In genomic region chr12:59196989-59197388, GRCh38 we compare ENCODE assay signal across 29 cellular contexts.
"Had no signal": no experiment of that assay in that cellular context is flagged by ENCODE, and none has a peak within 500 bp of the region (broad histone marks: within the 10 kb centered on the region; RNA-seq: fewer than 3 reads in every experiment).

No MANE protein-coding gene starts in this region.

- H3K4me3 ChIP-seq: adrenal gland, ascending aorta, body of pancreas, breast epithelium, cardiac muscle cell had no signal

- DNase-seq: activated effector memory CD4-positive, alpha-beta T cell treated with anti-CD3 and anti-CD28 coated beads, Interleukin-2, amount 50 U/mL, for 16 hours; activated effector memory CD4-positive, alpha-beta T cell treated with Interleukin-2 at 50 U/mL for 16 hours; activated gamma-delta T cell; activated gamma-delta T cell treated with Interleukin-2 at 50 U/mL for 16 hours; activated naive CD4-positive, alpha-beta T cell; activated naive CD4-positive, alpha-beta T cell treated with anti-CD3 and anti-CD28 coated beads for 36 hours; activated naive CD4-positive, alpha-beta T cell treated with anti-CD3 and anti-CD28 coated beads, Interleukin-2, amount 10 ng/mL, durations not matched to agents 7 days and 5 days; activated naive CD4-positive, alpha-beta T cell treated with anti-CD3 and anti-CD28 coated beads, Interleukin-2, amount 50 U/mL, for 16 hours; activated naive CD4-positive, alpha-beta T cell treated with Interleukin-2 at 50 U/mL for 16 hours; activated naive CD8-positive, alpha-beta T cell treated with anti-CD3 and anti-CD28 coated beads for 36 hours; activated naive CD8-positive, alpha-beta T cell treated with anti-CD3 and anti-CD28 coated beads, Interleukin-2, amount 10 ng/mL, durations not matched to agents 7 days and 5 days; activated naive CD8-positive, alpha-beta T cell treated with anti-CD3 and anti-CD28 coated beads, Interleukin-2, amount 50 U/mL, for 24 hours; activated T-cell treated with anti-CD3 and anti-CD28 coated beads, Interleukin-2, amount 50 U/mL, for 24 hours; activated T-cell treated with anti-CD3 and anti-CD28 coated beads, Interleukin-2, amount 50 U/mL, for 4 hours; activated T-cell treated with anti-CD3 and anti-CD28 coated beads, Interleukin-2, amount 50 U/mL, for 48 hours; activated T-cell treated with anti-CD3 and anti-CD28 coated beads, Interleukin-2, amount 50 U/mL, for 72 hours; adrenal gland; amniotic stem cell; amygdala; anterior cingulate cortex; aorta; body of pancreas; brain microvascular endothelial cell; caudate nucleus; central memory CD4-positive, alpha-beta T cell; cerebellar nuclear complex had no signal
